ENCODE assay signal across 1 cellular context in the genomic region with DNA sequence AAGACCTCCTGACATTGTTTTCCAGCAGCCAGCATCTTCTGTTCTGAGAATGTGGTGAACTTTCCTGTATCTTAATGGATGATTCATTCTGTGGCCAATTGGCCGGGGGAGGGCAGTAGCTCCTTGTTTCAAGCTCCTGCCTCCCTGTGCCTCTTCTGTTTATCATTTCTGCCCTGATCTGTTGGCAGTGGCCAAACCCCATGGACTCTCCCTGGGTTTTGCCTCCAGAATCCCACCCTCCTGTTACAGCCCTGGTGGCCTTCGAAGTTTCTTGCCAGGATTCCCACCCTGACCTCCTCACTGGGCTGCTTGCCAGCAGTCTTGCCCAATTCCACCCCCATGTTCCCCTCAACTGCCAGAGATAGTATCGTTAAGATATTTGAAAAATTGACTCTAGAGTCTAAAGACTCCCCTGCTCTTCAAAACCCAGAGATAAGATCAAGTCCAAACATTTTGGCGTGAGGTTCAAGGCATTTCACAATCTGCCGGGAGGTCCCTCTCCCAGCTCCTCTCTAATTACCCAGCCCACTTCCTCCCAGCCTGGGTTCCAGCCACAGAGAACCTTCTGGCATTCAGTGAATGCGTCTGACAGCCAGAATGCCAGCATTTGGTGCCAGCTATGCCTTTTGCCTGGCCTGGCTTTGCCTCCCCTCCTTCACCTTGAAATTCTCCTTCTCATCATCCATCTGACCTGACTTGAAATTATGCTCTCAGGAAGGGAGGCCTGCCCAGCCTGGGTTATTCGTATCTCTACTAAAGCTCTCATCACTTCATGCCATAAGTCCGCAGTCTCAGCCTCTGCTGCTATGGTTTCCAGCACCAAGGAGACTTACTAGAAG.
A peak's percentile ranks its signal among the peaks of the same experiment; 100 is the strongest.
TF ChIP-seq lines count a peak whose summit lies in the region.

No MANE protein-coding gene starts in this region.

TF ChIP-seq in K562, 482 proteins besides CTCF, POLR2A, EP300 and RAD21 (continued from another document and continues in another):
- TF ChIP-seq JUN (IDR thresholded peaks at IDR 0.05; ENCODE audit: borderline replicate concordance, low read depth, low read length), result peak; percentile 71
- no peak for TF ChIP-seq JUN (CRISPR knock-in tag; IDR thresholded peaks at IDR 0.05; ENCODE audit: borderline replicate concordance)
- TF ChIP-seq, protein P1, sequence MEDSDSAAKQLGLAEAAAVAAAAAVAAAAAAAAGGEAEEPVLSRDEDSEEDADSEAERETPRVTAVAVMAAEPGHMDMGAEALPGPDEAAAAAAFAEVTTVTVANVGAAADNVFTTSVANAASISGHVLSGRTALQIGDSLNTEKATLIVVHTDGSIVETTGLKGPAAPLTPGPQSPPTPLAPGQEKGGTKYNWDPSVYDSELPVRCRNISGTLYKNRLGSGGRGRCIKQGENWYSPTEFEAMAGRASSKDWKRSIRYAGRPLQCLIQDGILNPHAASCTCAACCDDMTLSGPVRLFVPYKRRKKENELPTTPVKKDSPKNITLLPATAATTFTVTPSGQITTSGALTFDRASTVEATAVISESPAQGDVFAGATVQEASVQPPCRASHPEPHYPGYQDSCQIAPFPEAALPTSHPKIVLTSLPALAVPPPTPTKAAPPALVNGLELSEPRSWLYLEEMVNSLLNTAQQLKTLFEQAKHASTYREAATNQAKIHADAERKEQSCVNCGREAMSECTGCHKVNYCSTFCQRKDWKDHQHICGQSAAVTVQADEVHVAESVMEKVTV (CRISPR knock-in tag; IDR thresholded peaks at IDR 0.05), result 0 out of 2 replicates have a peak, but pooled peaks have one; percentile 17
- TF ChIP-seq ATF1 (CRISPR knock-in tag; IDR thresholded peaks at IDR 0.05), result no peak
- no peak for TF ChIP-seq ATF1 (tag; IDR thresholded peaks at IDR 0.05)
- TF ChIP-seq, protein P2, sequence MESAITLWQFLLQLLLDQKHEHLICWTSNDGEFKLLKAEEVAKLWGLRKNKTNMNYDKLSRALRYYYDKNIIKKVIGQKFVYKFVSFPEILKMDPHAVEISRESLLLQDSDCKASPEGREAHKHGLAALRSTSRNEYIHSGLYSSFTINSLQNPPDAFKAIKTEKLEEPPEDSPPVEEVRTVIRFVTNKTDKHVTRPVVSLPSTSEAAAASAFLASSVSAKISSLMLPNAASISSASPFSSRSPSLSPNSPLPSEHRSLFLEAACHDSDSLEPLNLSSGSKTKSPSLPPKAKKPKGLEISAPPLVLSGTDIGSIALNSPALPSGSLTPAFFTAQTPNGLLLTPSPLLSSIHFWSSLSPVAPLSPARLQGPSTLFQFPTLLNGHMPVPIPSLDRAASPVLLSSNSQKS (CRISPR knock-in tag; IDR thresholded peaks at IDR 0.05), result no peak
- TF ChIP-seq SLC30A9 (CRISPR knock-in tag; IDR thresholded peaks at IDR 0.05), result no peak
- TF ChIP-seq RFX1 (IDR thresholded peaks at IDR 0.05), result no peak
- TF ChIP-seq TEAD2 (tag; IDR thresholded peaks at IDR 0.05), result no peak
- TF ChIP-seq SMARCA4 (IDR thresholded peaks at IDR 0.05), result peak; percentile 66; the same call in 1 of the 2 replicates
- TF ChIP-seq, protein P3, sequence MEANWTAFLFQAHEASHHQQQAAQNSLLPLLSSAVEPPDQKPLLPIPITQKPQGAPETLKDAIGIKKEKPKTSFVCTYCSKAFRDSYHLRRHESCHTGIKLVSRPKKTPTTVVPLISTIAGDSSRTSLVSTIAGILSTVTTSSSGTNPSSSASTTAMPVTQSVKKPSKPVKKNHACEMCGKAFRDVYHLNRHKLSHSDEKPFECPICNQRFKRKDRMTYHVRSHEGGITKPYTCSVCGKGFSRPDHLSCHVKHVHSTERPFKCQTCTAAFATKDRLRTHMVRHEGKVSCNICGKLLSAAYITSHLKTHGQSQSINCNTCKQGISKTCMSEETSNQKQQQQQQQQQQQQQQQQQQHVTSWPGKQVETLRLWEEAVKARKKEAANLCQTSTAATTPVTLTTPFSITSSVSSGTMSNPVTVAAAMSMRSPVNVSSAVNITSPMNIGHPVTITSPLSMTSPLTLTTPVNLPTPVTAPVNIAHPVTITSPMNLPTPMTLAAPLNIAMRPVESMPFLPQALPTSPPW (CRISPR knock-in tag; IDR thresholded peaks at IDR 0.05), result peak; percentile 38; the same call in 1 of the 2 replicates
- TF ChIP-seq, protein P4, sequence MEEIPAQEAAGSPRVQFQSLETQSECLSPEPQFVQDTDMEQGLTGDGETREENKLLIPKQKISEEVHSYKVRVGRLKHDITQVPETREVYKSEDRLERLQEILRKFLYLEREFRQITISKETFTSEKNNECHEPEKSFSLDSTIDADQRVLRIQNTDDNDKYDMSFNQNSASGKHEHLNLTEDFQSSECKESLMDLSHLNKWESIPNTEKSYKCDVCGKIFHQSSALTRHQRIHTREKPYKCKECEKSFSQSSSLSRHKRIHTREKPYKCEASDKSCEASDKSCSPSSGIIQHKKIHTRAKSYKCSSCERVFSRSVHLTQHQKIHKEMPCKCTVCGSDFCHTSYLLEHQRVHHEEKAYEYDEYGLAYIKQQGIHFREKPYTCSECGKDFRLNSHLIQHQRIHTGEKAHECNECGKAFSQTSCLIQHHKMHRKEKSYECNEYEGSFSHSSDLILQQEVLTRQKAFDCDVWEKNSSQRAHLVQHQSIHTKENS (CRISPR knock-in tag; IDR thresholded peaks at IDR 0.05), result no peak
- TF ChIP-seq PRMT5 (CRISPR knock-in tag; IDR thresholded peaks at IDR 0.05), result no peak
- TF ChIP-seq KLF6 (CRISPR knock-in tag; IDR thresholded peaks at IDR 0.05; ENCODE audit: borderline replicate concordance), result no peak
- TF ChIP-seq, protein P5, sequence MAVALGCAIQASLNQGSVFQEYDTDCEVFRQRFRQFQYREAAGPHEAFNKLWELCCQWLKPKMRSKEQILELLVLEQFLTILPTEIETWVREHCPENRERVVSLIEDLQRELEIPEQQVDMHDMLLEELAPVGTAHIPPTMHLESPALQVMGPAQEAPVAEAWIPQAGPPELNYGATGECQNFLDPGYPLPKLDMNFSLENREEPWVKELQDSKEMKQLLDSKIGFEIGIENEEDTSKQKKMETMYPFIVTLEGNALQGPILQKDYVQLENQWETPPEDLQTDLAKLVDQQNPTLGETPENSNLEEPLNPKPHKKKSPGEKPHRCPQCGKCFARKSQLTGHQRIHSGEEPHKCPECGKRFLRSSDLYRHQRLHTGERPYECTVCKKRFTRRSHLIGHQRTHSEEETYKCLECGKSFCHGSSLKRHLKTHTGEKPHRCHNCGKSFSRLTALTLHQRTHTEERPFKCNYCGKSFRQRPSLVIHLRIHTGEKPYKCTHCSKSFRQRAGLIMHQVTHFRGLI (CRISPR knock-in tag; IDR thresholded peaks at IDR 0.05), result 0 out of 2 replicates have a peak, but pooled peaks have one; percentile 31
- no peak for TF ChIP-seq ZNF445 (CRISPR knock-in tag; IDR thresholded peaks at IDR 0.05; ENCODE audit: low read depth)
- TF ChIP-seq, protein P6, sequence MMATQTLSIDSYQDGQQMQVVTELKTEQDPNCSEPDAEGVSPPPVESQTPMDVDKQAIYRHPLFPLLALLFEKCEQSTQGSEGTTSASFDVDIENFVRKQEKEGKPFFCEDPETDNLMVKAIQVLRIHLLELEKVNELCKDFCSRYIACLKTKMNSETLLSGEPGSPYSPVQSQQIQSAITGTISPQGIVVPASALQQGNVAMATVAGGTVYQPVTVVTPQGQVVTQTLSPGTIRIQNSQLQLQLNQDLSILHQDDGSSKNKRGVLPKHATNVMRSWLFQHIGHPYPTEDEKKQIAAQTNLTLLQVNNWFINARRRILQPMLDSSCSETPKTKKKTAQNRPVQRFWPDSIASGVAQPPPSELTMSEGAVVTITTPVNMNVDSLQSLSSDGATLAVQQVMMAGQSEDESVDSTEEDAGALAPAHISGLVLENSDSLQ (IDR thresholded peaks at IDR 0.05), result no peak
- no peak for TF ChIP-seq MCM2 (IDR thresholded peaks at IDR 0.05; ENCODE audit: low read depth)
- TF ChIP-seq RBM22 (IDR thresholded peaks at IDR 0.05; ENCODE audit: low read depth, low read length, poor library complexity, severe bottlenecking), result no peak
- TF ChIP-seq, protein P7, sequence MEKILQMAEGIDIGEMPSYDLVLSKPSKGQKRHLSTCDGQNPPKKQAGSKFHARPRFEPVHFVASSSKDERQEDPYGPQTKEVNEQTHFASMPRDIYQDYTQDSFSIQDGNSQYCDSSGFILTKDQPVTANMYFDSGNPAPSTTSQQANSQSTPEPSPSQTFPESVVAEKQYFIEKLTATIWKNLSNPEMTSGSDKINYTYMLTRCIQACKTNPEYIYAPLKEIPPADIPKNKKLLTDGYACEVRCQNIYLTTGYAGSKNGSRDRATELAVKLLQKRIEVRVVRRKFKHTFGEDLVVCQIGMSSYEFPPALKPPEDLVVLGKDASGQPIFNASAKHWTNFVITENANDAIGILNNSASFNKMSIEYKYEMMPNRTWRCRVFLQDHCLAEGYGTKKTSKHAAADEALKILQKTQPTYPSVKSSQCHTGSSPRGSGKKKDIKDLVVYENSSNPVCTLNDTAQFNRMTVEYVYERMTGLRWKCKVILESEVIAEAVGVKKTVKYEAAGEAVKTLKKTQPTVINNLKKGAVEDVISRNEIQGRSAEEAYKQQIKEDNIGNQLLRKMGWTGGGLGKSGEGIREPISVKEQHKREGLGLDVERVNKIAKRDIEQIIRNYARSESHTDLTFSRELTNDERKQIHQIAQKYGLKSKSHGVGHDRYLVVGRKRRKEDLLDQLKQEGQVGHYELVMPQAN (IDR thresholded peaks at IDR 0.05; ENCODE audit: borderline replicate concordance), result no peak
- no peak for TF ChIP-seq FOS (IDR thresholded peaks at IDR 0.05; ENCODE audit: extremely low read depth, insufficient read length)
- TF ChIP-seq, protein P8, sequence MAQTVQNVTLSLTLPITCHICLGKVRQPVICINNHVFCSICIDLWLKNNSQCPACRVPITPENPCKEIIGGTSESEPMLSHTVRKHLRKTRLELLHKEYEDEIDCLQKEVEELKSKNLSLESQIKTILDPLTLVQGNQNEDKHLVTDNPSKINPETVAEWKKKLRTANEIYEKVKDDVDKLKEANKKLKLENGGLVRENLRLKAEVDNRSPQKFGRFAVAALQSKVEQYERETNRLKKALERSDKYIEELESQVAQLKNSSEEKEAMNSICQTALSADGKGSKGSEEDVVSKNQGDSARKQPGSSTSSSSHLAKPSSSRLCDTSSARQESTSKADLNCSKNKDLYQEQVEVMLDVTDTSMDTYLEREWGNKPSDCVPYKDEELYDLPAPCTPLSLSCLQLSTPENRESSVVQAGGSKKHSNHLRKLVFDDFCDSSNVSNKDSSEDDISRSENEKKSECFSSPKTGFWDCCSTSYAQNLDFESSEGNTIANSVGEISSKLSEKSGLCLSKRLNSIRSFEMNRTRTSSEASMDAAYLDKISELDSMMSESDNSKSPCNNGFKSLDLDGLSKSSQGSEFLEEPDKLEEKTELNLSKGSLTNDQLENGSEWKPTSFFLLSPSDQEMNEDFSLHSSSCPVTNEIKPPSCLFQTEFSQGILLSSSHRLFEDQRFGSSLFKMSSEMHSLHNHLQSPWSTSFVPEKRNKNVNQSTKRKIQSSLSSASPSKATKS (CRISPR knock-in tag; IDR thresholded peaks at IDR 0.05), result no peak
- TF ChIP-seq HCFC1 (IDR thresholded peaks at IDR 0.05; ENCODE audit: low read depth, low read length), result no peak
- TF ChIP-seq C11orf30 (IDR thresholded peaks at IDR 0.05; ENCODE audit: low read depth), result no peak
- TF ChIP-seq, protein P9, sequence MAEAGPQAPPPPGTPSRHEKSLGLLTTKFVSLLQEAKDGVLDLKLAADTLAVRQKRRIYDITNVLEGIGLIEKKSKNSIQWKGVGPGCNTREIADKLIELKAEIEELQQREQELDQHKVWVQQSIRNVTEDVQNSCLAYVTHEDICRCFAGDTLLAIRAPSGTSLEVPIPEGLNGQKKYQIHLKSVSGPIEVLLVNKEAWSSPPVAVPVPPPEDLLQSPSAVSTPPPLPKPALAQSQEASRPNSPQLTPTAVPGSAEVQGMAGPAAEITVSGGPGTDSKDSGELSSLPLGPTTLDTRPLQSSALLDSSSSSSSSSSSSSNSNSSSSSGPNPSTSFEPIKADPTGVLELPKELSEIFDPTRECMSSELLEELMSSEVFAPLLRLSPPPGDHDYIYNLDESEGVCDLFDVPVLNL (CRISPR knock-in tag; IDR thresholded peaks at IDR 0.05; ENCODE audit: low read depth), result no peak
- TF ChIP-seq SMARCE1 (IDR thresholded peaks at IDR 0.05), result peak; percentile 76; the same call in 1 of the 2 replicates
- TF ChIP-seq CSDE1 (IDR thresholded peaks at IDR 0.05), result no peak
- TF ChIP-seq SRF (CRISPR knock-in tag; IDR thresholded peaks at IDR 0.05), result peak in 1 of 2 experiments; percentile 83; a peak in 1 of 4 replicates
- no peak for TF ChIP-seq ARNT (IDR thresholded peaks at IDR 0.05)
- no peak for TF ChIP-seq NCOR1 (IDR thresholded peaks at IDR 0.05)
- 0 out of 2 replicates have a peak, but pooled peaks have one; percentile 33 for TF ChIP-seq HDAC2 (IDR thresholded peaks at IDR 0.05)
- TF ChIP-seq PHB (CRISPR knock-in tag; IDR thresholded peaks at IDR 0.05), result no peak
- peak; percentile 35; the same call in 1 of the 2 replicates for TF ChIP-seq MTA1 (IDR thresholded peaks at IDR 0.05; ENCODE audit: borderline replicate concordance)
- TF ChIP-seq MCM3 (IDR thresholded peaks at IDR 0.05), result no peak
- TF ChIP-seq ZNF165 (CRISPR knock-in tag; IDR thresholded peaks at IDR 0.05; ENCODE audit: borderline replicate concordance), result no peak
- no peak for TF ChIP-seq ARID2 (IDR thresholded peaks at IDR 0.05)
- no peak for TF ChIP-seq ZNF274 (IDR thresholded peaks at IDR 0.05; ENCODE audit: borderline replicate concordance, low read depth, low read length)
- peak; percentile 59; the same call in 1 of the 2 replicates for TF ChIP-seq ARID1B (IDR thresholded peaks at IDR 0.05)
- TF ChIP-seq COPS2 (conservative IDR thresholded peaks at IDR 0.05), result no peak
- no peak for TF ChIP-seq ZC3H11A (IDR thresholded peaks at IDR 0.05; ENCODE audit: low read depth, low read length)
- peak; percentile 70 for TF ChIP-seq SPI1 (IDR thresholded peaks at IDR 0.05; ENCODE audit: borderline replicate concordance, low read depth, low read length)
- TF ChIP-seq PCBP1 (IDR thresholded peaks at IDR 0.05; ENCODE audit: low read depth, low read length, poor library complexity, severe bottlenecking), result no peak
- TF ChIP-seq, protein P10, sequence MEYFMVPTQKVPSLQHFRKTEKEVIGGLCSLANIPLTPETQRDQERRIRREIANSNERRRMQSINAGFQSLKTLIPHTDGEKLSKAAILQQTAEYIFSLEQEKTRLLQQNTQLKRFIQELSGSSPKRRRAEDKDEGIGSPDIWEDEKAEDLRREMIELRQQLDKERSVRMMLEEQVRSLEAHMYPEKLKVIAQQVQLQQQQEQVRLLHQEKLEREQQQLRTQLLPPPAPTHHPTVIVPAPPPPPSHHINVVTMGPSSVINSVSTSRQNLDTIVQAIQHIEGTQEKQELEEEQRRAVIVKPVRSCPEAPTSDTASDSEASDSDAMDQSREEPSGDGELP (CRISPR knock-in tag; IDR thresholded peaks at IDR 0.05; ENCODE audit: borderline replicate concordance), result no peak
- no peak for TF ChIP-seq ZNF12 (CRISPR knock-in tag; IDR thresholded peaks at IDR 0.05)
- TF ChIP-seq ZBTB1 (CRISPR knock-in tag; IDR thresholded peaks at IDR 0.05; ENCODE audit: borderline replicate concordance, low read depth), result no peak
- no peak for TF ChIP-seq TOE1 (IDR thresholded peaks at IDR 0.05; ENCODE audit: borderline replicate concordance)
- no peak for TF ChIP-seq TOE1 (CRISPR knock-in tag; IDR thresholded peaks at IDR 0.05; ENCODE audit: borderline replicate concordance, low read depth)
